8 cellular contexts compared by ENCODE assay signal in the genomic region with DNA sequence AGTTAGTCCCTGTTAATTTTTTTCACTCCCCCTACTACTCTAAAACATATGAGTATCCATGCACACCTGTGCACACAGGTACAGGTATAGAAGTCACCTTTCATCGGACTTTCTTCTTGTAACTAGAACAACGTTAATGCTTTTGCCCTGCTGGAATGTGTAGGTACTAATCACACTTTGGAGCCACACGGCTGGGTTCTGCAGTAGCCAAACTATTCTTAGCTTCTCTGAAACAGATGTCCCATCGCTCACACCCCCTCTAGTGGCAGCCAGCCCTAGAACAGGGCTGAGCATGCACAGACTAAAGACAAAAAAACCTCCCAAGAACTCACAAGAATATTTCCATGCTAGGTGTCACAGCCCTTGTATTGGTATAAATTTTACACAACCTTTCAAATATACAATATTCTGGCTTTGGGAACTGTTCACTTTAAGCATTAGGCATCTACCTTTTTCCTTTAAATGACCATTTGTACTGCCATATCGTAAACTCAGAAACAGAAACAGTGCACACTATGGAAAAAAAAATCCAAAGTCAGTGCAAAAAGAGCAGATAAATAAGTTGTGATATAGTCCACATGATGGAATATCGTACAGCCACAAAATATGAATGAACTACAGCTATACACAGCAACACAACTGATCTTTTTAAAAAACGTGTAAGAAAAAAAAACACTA.
DNase-seq lines count a peak whose midpoint lies in the region; ATAC-seq and TF ChIP-seq lines count a peak whose summit lies in the region.

No MANE protein-coding gene starts in this region.

- no peak for TF ChIP-seq POLR2A in right lobe of liver (IDR thresholded peaks at IDR 0.05)

- no peak overlapping the region for H3K4me3 ChIP-seq in choroid plexus epithelial cell (ENCODE audit: low read depth, low read length)
- no peak overlapping the region for H3K4me3 ChIP-seq in right lobe of liver

- DNase-seq in activated gamma-delta T cell treated with Interleukin-2 at 50 U/mL for 16 hours = peak; percentile 40
- no peak for DNase-seq in activated gamma-delta T cell (lab: John Stamatoyannopoulos, UW)
- DNase-seq in NCI-H146 (lab: John Stamatoyannopoulos, UW) = peak; percentile 67
- peak; percentile 87 for DNase-seq in choroid plexus epithelial cell (ENCODE audit: low read depth)
- peak; percentile 81 to 87 (median 81) for DNase-seq in right lobe of liver
- peak; percentile 19 for DNase-seq in stimulated activated CD8-positive, alpha-beta memory T cell treated with anti-CD3 and anti-CD28 coated beads, Interleukin-15, amount 100 ng/mL, for 24 hours (ENCODE audit: low read depth)

- H3K27ac ChIP-seq in right lobe of liver = no peak overlapping the region

- H3K27me3 ChIP-seq in right lobe of liver = no peaks in the 10 kb centered on the region

- TF ChIP-seq CTCF in choroid plexus epithelial cell (conservative IDR thresholded peaks at IDR 0.05; ENCODE audit: low read depth, low read length) = peak; percentile 98
- peak; percentile 82 to 90 (median 84) for TF ChIP-seq CTCF in right lobe of liver (IDR thresholded peaks at IDR 0.05)

- no peaks in the 10 kb centered on the region for H3K9me3 ChIP-seq in right lobe of liver

- ATAC-seq in HG02763 (IDR thresholded peaks at IDR 0.05; ENCODE audit: unreplicated experiment) = peak; percentile 90
- peak; percentile 43 to 81 for ATAC-seq in activated CD4-positive, CD25-positive, alpha-beta regulatory T cell treated with anti-CD3 and anti-CD28 coated beads, Interleukin-2, amount 50 U/mL, for 24 hours
- peak; percentile 88 to 93 (median 92) for ATAC-seq in right lobe of liver

- intact Hi-C loops in right lobe of liver (cut with DNase I) = loop anchor here in 1 of 2 donors (10.0 kb wide), 1 partner anchor 58 kb away; no protein-coding TSS in a partner anchor

- no peaks in the 10 kb centered on the region for H3K36me3 ChIP-seq in right lobe of liver

- peaks cover 0 to 11% (median 0%) of the 10 kb centered on the region in 4 donors for H3K4me1 ChIP-seq in right lobe of liver

- WGBS in right lobe of liver (ENCODE audit: insufficient coverage, low coverage, low lambda C conversion rate, missing lambda C conversion rate) = 36% methylated on average over 7 of the region's 7 CpGs
